Comparison of ENCODE assay signal across 9 cellular contexts in genomic region chr3:10808974-10809373, GRCh38. TPM values are rescaled to one million over a fixed set of nuclear protein-coding genes. Genes with fewer than 3 reads are reported as not detected.
"Had no signal": no experiment of that assay in that cellular context is flagged by ENCODE, and none has a peak within 500 bp of the region (broad histone marks: within the 10 kb centered on the region; RNA-seq: fewer than 3 reads in every experiment).

No MANE protein-coding gene starts in this region.

- DNase-seq: IMR-90, KBM-7, KG1 had no signal

- H3K27ac ChIP-seq: HL-60, KMS-11 had no signal

- FAIRE-seq: HTR-8/SVneo had no signal

- H3K9ac ChIP-seq: KMS-11 had no signal

- H3K4me2 ChIP-seq: KMS-11 had no signal

RNA-seq across cellular contexts. Expression of gene SLC6A11, which starts 7.1 kb away (rescaled TPM):
- total RNA-seq: HT-29, HT1080, IMR-90 had no signal
- polyA plus RNA-seq: IgD-negative memory B cell, IMR-90 had no signal
